In genomic region chr11:91497847-91498246, GRCh38 we compare ENCODE assay signal across 32 cellular contexts.
"Had no signal": no experiment of that assay in that cellular context is flagged by ENCODE, and none has a peak within 500 bp of the region (broad histone marks: within the 10 kb centered on the region; RNA-seq: fewer than 3 reads in every experiment).

No MANE protein-coding gene starts in this region.

- H3K36me3 ChIP-seq: ovary, spleen, suprapubic skin, tibial artery, transverse colon, upper lobe of right lung, uterus had no signal

- H3K27me3 ChIP-seq: ovary, spleen, suprapubic skin, testis, tibial artery, transverse colon, upper lobe of right lung, uterus had no signal

- H3K9ac ChIP-seq: parathyroid adenoma had no signal

- H3K4me3 ChIP-seq: ovary, psoas muscle, skin epidermis, smooth muscle cell, spleen, suprapubic skin, testis, tibial artery, transverse colon, upper lobe of right lung, uterus had no signal

- H3K9me3 Mint-ChIP-seq: nephron progenitor cell, neural crest cell, type B pancreatic cell had no signal

- H3K4me3 Mint-ChIP-seq: naive thymus-derived CD8-positive, alpha-beta T cell; natural killer cell treated with Interleukin-12 subunit alpha and Interleukin-12 subunit beta and Interleukin-15 and Interleukin-18, amount 100 ng/mL, for 72 hours; nephron progenitor cell; neural crest cell; stimulated activated memory B cell treated with anti-CD40 and anti-IgM and Interleukin-4, amounts not matched to agents 10 μg/mL and 1 μg/mL and 100 μg/mL, for 72 hours; stimulated activated naive CD8-positive, alpha-beta T cell treated with anti-CD3 and anti-CD28 coated beads, Interleukin-15, amount 100 ng/mL, for 72 hours; type B pancreatic cell had no signal

- H3K36me3 Mint-ChIP-seq: naive thymus-derived CD8-positive, alpha-beta T cell; natural killer cell treated with Interleukin-12 subunit alpha and Interleukin-12 subunit beta and Interleukin-15 and Interleukin-18, amount 100 ng/mL, for 72 hours; stimulated activated memory B cell treated with anti-CD40 and anti-IgM and Interleukin-4, amounts not matched to agents 10 μg/mL and 1 μg/mL and 100 μg/mL, for 72 hours; type B pancreatic cell had no signal

- ATAC-seq: naive thymus-derived CD8-positive, alpha-beta T cell; natural killer cell treated with Interleukin-12 subunit alpha and Interleukin-12 subunit beta and Interleukin-15 and Interleukin-18, amount 100 ng/mL, for 72 hours; psoas muscle; right cardiac atrium; sciatic nerve; stimulated activated memory B cell treated with anti-CD40 and anti-IgM and Interleukin-4, amounts not matched to agents 10 μg/mL and 1 μg/mL and 100 μg/mL, for 72 hours; stimulated activated naive CD8-positive, alpha-beta T cell treated with anti-CD3 and anti-CD28 coated beads, Interleukin-15, amount 100 ng/mL, for 72 hours; stimulated activated naive CD8-positive, alpha-beta T cell treated with anti-CD3 and anti-CD28 coated beads, Interleukin-15, Interleukin-2, amounts not matched to agents 100 U/mL and 50 U/mL, for 24 hours; upper lobe of right lung had no signal

- H3K4me2 ChIP-seq: smooth muscle cell had no signal

- DNase-seq: naive thymus-derived CD8-positive, alpha-beta T cell; nephron progenitor cell; occipital lobe; ovary; posterior cingulate gyrus; psoas muscle; right cardiac atrium; spleen; stimulated activated CD4-positive, alpha-beta T cell treated with anti-CD3 and anti-CD28 coated beads, Interleukin-12 subunit alpha, Interleukin-12 subunit beta, amount 100 ng/mL, for 4 hours; stimulated activated CD4-positive, alpha-beta T cell treated with anti-CD3 and anti-CD28 coated beads, Interleukin-1b, Interleukin-23, amount 100 ng/mL, for 48 hours; stimulated activated CD4-positive, alpha-beta T cell treated with anti-CD3 and anti-CD28 coated beads, Interleukin-4, amount 100 ng/mL, for 1 hour; stimulated activated CD4-positive, alpha-beta T cell treated with anti-CD3 and anti-CD28 coated beads, Interleukin-4, amount 100 ng/mL, for 4 hours; stimulated activated CD8-positive, alpha-beta memory T cell treated with anti-CD3 and anti-CD28 coated beads, Interleukin-4, amount 100 ng/mL, for 48 hours; stimulated activated naive CD4-positive, alpha-beta T cell; stimulated activated naive CD8-positive, alpha-beta T cell treated with anti-CD3 and anti-CD28 coated beads, Interleukin-15, amount 100 ng/mL, for 72 hours; stimulated activated naive CD8-positive, alpha-beta T cell treated with anti-CD3 and anti-CD28 coated beads, Interleukin-15, Interleukin-2, amounts not matched to agents 100 U/mL and 50 U/mL, for 24 hours; substantia nigra; testis; tibial artery; transverse colon; upper lobe of right lung; uterus had no signal

- H3K9me3 ChIP-seq: ovary, psoas muscle, spleen, suprapubic skin, testis, tibial artery, transverse colon, upper lobe of right lung, uterus had no signal

- H3K27ac Mint-ChIP-seq: naive thymus-derived CD8-positive, alpha-beta T cell; natural killer cell treated with Interleukin-12 subunit alpha and Interleukin-12 subunit beta and Interleukin-15 and Interleukin-18, amount 100 ng/mL, for 72 hours; nephron progenitor cell; progenitor cell of endocrine pancreas; stimulated activated memory B cell treated with anti-CD40 and anti-IgM and Interleukin-4, amounts not matched to agents 10 μg/mL and 1 μg/mL and 100 μg/mL, for 72 hours; stimulated activated naive CD8-positive, alpha-beta T cell treated with anti-CD3 and anti-CD28 coated beads, Interleukin-15, amount 100 ng/mL, for 72 hours; type B pancreatic cell had no signal

- H3K27me3 Mint-ChIP-seq: naive thymus-derived CD8-positive, alpha-beta T cell; natural killer cell treated with Interleukin-12 subunit alpha and Interleukin-12 subunit beta and Interleukin-15 and Interleukin-18, amount 100 ng/mL, for 72 hours; progenitor cell of endocrine pancreas; stimulated activated memory B cell treated with anti-CD40 and anti-IgM and Interleukin-4, amounts not matched to agents 10 μg/mL and 1 μg/mL and 100 μg/mL, for 72 hours; stimulated activated naive CD8-positive, alpha-beta T cell treated with anti-CD3 and anti-CD28 coated beads, Interleukin-15, amount 100 ng/mL, for 72 hours; type B pancreatic cell had no signal

- H3K27ac ChIP-seq: ovary, parathyroid adenoma, psoas muscle, skin epidermis, spleen, suprapubic skin, testis, tibial artery, transverse colon, upper lobe of right lung, uterus had no signal

- H3K4me1 Mint-ChIP-seq: naive thymus-derived CD8-positive, alpha-beta T cell; nephron progenitor cell; neural crest cell; stimulated activated memory B cell treated with anti-CD40 and anti-IgM and Interleukin-4, amounts not matched to agents 10 μg/mL and 1 μg/mL and 100 μg/mL, for 72 hours; stimulated activated naive CD8-positive, alpha-beta T cell treated with anti-CD3 and anti-CD28 coated beads, Interleukin-15, amount 100 ng/mL, for 72 hours had no signal

- H3K4me1 ChIP-seq: parathyroid adenoma, psoas muscle, spleen, suprapubic skin, testis, tibial artery, transverse colon, upper lobe of right lung, uterus had no signal

- H2AFZ ChIP-seq: parathyroid adenoma had no signal

- H3K79me2 ChIP-seq: parathyroid adenoma had no signal
